In genomic region chr14:103456167-103456835, GRCh38 we compare ENCODE assay signal across 14 cellular contexts.
DNase-seq lines count a peak whose midpoint lies in the region; ATAC-seq and TF ChIP-seq lines count a peak whose summit lies in the region.
"Had no signal": no experiment of that assay in that cellular context is flagged by ENCODE, and none has a peak within 500 bp of the region (broad histone marks: within the 10 kb centered on the region; RNA-seq: fewer than 3 reads in every experiment).

No MANE protein-coding gene starts in this region.

- no peaks in the 10 kb centered on the region for H3K27me3 Mint-ChIP-seq in activated naive CD4-positive, alpha-beta T cell treated with anti-CD3 and anti-CD28 coated beads, Interleukin-2, amount 50 U/mL, for 24 hours
- no peaks in the 10 kb centered on the region for H3K27me3 Mint-ChIP-seq in activated naive CD4-positive, alpha-beta T cell treated with anti-CD3 and anti-CD28 coated beads, Interleukin-2, amount 10 ng/mL, durations not matched to agents 7 days and 5 days
- H3K27me3 Mint-ChIP-seq in activated T-helper 17 cell treated with anti-CD3 and anti-CD28 coated beads, Interleukin-2, amount 50 U/mL, for 72 hours = no peaks in the 10 kb centered on the region
- H3K27me3 Mint-ChIP-seq in type B pancreatic cell = no peaks in the 10 kb centered on the region
- H3K27me3 Mint-ChIP-seq: stimulated activated memory B cell treated with anti-CD40 and anti-IgM and Interleukin-4, amounts not matched to agents 10 μg/mL and 1 μg/mL and 100 μg/mL, for 72 hours had no signal

- peak overlapping the region; percentile 52 for H3K27ac Mint-ChIP-seq in activated naive CD4-positive, alpha-beta T cell treated with anti-CD3 and anti-CD28 coated beads, Interleukin-2, amount 50 U/mL, for 24 hours
- H3K27ac Mint-ChIP-seq in activated naive CD4-positive, alpha-beta T cell treated with anti-CD3 and anti-CD28 coated beads, Interleukin-2, amount 10 ng/mL, durations not matched to agents 7 days and 5 days = no peak overlapping the region
- peak overlapping the region; percentile 49 for H3K27ac Mint-ChIP-seq in activated T-helper 17 cell treated with anti-CD3 and anti-CD28 coated beads, Interleukin-2, amount 50 U/mL, for 72 hours
- peak overlapping the region; percentile 16 for H3K27ac Mint-ChIP-seq in type B pancreatic cell
- H3K27ac Mint-ChIP-seq: stimulated activated memory B cell treated with anti-CD40 and anti-IgM and Interleukin-4, amounts not matched to agents 10 μg/mL and 1 μg/mL and 100 μg/mL, for 72 hours had no signal

- peaks cover 9% of the 10 kb centered on the region for H3K36me3 Mint-ChIP-seq in activated naive CD4-positive, alpha-beta T cell treated with anti-CD3 and anti-CD28 coated beads, Interleukin-2, amount 50 U/mL, for 24 hours
- H3K36me3 Mint-ChIP-seq in activated naive CD4-positive, alpha-beta T cell treated with anti-CD3 and anti-CD28 coated beads, Interleukin-2, amount 10 ng/mL, durations not matched to agents 7 days and 5 days = peaks cover 29% of the 10 kb centered on the region
- peaks cover 75% of the 10 kb centered on the region for H3K36me3 Mint-ChIP-seq in activated T-helper 17 cell treated with anti-CD3 and anti-CD28 coated beads, Interleukin-2, amount 50 U/mL, for 72 hours (ENCODE audit: low read depth)
- H3K36me3 Mint-ChIP-seq in type B pancreatic cell = peaks cover 16% of the 10 kb centered on the region

- H3K4me3 Mint-ChIP-seq in activated naive CD4-positive, alpha-beta T cell treated with anti-CD3 and anti-CD28 coated beads, Interleukin-2, amount 50 U/mL, for 24 hours = no peak overlapping the region
- H3K4me3 Mint-ChIP-seq in activated naive CD4-positive, alpha-beta T cell treated with anti-CD3 and anti-CD28 coated beads, Interleukin-2, amount 10 ng/mL, durations not matched to agents 7 days and 5 days = no peak overlapping the region
- H3K4me3 Mint-ChIP-seq in activated T-helper 17 cell treated with anti-CD3 and anti-CD28 coated beads, Interleukin-2, amount 50 U/mL, for 72 hours = no peak overlapping the region
- no peak overlapping the region for H3K4me3 Mint-ChIP-seq in type B pancreatic cell
- H3K4me3 Mint-ChIP-seq: stimulated activated memory B cell treated with anti-CD40 and anti-IgM and Interleukin-4, amounts not matched to agents 10 μg/mL and 1 μg/mL and 100 μg/mL, for 72 hours had no signal

- ATAC-seq in activated T-helper 17 cell treated with anti-CD3 and anti-CD28 coated beads, Interleukin-2, amount 50 U/mL, for 72 hours (replicated peaks) = no peak
- ATAC-seq: activated CD4-positive, CD25-positive, alpha-beta regulatory T cell treated with anti-CD3 and anti-CD28 coated beads, Interleukin-2, amount 50 U/mL, for 24 hours; stimulated activated memory B cell treated with anti-CD40 and anti-IgM and Interleukin-4, amounts not matched to agents 10 μg/mL and 1 μg/mL and 100 μg/mL, for 72 hours had no signal

- H3K9me3 Mint-ChIP-seq in activated naive CD4-positive, alpha-beta T cell treated with anti-CD3 and anti-CD28 coated beads, Interleukin-2, amount 50 U/mL, for 24 hours = no peaks in the 10 kb centered on the region
- no peaks in the 10 kb centered on the region for H3K9me3 Mint-ChIP-seq in activated naive CD4-positive, alpha-beta T cell treated with anti-CD3 and anti-CD28 coated beads, Interleukin-2, amount 10 ng/mL, durations not matched to agents 7 days and 5 days
- no peaks in the 10 kb centered on the region for H3K9me3 Mint-ChIP-seq in activated T-helper 17 cell treated with anti-CD3 and anti-CD28 coated beads, Interleukin-2, amount 50 U/mL, for 72 hours
- H3K9me3 Mint-ChIP-seq in type B pancreatic cell = no peaks in the 10 kb centered on the region
- H3K9me3 Mint-ChIP-seq: stimulated activated memory B cell treated with anti-CD40 and anti-IgM and Interleukin-4, amounts not matched to agents 10 μg/mL and 1 μg/mL and 100 μg/mL, for 72 hours had no signal

- no peak for TF ChIP-seq CTCF in type B pancreatic cell (conservative IDR thresholded peaks at IDR 0.05)

- CTCF ChIA-PET in activated naive CD4-positive, alpha-beta T cell treated with anti-CD3 and anti-CD28 coated beads, Interleukin-2, amount 10 ng/mL, durations not matched to agents 7 days and 5 days (lab: Charles Lee) = no interaction called here

- DNase-seq in activated naive CD4-positive, alpha-beta T cell treated with anti-CD3 and anti-CD28 coated beads, Interleukin-2, amount 10 ng/mL, durations not matched to agents 7 days and 5 days = no peak
- DNase-seq in glomerular endothelial cell (ENCODE audit: extremely low read depth, low read depth, low spot score) = peak; percentile 12
- DNase-seq in type B pancreatic cell (ENCODE audit: extremely low spot score, unreplicated experiment) = no peak
- no peak for DNase-seq in NCI-H2081 (lab: John Stamatoyannopoulos, UW)
- no peak for DNase-seq in NCI-H526 treated with DMSO at 0.1 percent for 48 hours (lab: John Stamatoyannopoulos, UW)
- no peak for DNase-seq in NOMO-1 (lab: John Stamatoyannopoulos, UW; ENCODE audit: unreplicated experiment in 2 of 2)
- DNase-seq: activated naive CD4-positive, alpha-beta T cell treated with Interleukin-2 at 50 U/mL for 16 hours; lower lobe of right lung; NCI-H345; stimulated activated CD4-positive, alpha-beta T cell treated with anti-CD3 and anti-CD28 coated beads, Interleukin-1b, Interleukin-23, amount 100 ng/mL, for 48 hours had no signal

- peaks cover 28% of the 10 kb centered on the region for H3K4me1 Mint-ChIP-seq in activated naive CD4-positive, alpha-beta T cell treated with anti-CD3 and anti-CD28 coated beads, Interleukin-2, amount 50 U/mL, for 24 hours
- peaks cover 17% of the 10 kb centered on the region for H3K4me1 Mint-ChIP-seq in activated naive CD4-positive, alpha-beta T cell treated with anti-CD3 and anti-CD28 coated beads, Interleukin-2, amount 10 ng/mL, durations not matched to agents 7 days and 5 days
- H3K4me1 Mint-ChIP-seq in activated T-helper 17 cell treated with anti-CD3 and anti-CD28 coated beads, Interleukin-2, amount 50 U/mL, for 72 hours = peaks cover 11% of the 10 kb centered on the region
- H3K4me1 Mint-ChIP-seq in type B pancreatic cell (ENCODE audit: unreplicated experiment) = peaks cover 6% of the 10 kb centered on the region
- H3K4me1 Mint-ChIP-seq: stimulated activated memory B cell treated with anti-CD40 and anti-IgM and Interleukin-4, amounts not matched to agents 10 μg/mL and 1 μg/mL and 100 μg/mL, for 72 hours had no signal
